In the genomic region with DNA sequence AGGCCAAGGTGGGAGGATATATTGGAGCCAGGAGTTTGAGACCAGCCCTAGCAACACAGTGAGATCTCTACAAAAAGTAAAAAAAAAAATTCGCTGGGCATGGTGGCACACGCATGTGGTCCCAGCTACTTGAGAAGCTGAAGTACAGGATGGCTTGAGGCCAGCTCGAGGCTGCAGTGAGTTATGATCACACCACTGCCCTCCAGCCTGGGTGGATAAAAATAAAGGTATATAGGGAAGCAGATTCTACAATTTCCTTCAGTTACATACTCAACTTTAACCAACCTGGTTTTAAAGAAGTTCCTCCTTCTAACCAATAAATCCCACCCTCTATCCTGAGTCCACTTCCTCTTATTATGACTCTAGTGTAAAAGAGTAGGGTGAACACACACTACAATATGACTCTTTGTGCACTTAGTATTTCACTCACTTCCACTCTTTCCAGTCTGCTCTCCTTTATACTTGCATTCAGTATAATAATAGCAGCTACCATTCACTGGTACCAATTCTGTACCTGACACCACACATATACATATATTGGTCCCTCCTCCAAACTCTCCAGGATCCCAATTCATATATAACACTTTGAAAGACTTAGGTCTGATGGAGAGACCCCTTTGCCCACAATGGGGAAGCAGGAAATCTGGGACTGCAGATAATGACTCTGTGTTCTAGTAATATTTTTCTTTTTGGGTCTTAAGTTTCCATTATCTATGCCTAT, we compare ENCODE assay signal across 11 cellular contexts. TPM values are rescaled to one million over a fixed set of nuclear protein-coding genes. Genes with fewer than 3 reads are reported as not detected.
A peak's percentile ranks its signal among the peaks of the same experiment; 100 is the strongest.
DNase-seq lines count a peak whose midpoint lies in the region; ATAC-seq and TF ChIP-seq lines count a peak whose summit lies in the region.
"Had no signal": no experiment of that assay in that cellular context is flagged by ENCODE, and none has a peak within 500 bp of the region (broad histone marks: within the 10 kb centered on the region; RNA-seq: fewer than 3 reads in every experiment).

No MANE protein-coding gene starts in this region.

- H4K20me1 ChIP-seq in DND-41 (ENCODE audit: insufficient read depth, low read length) (peaks cover 53% of the 10 kb centered on the region), Loucy (ENCODE audit: insufficient read depth, low read length, poor library complexity, severe bottlenecking) (peaks cover 45% of the 10 kb centered on the region), neural cell (ENCODE audit: insufficient read depth) (peaks cover 19% of the 10 kb centered on the region)

- no peak overlapping the region for H3K9ac ChIP-seq in DND-41 (ENCODE audit: low read depth, low read length)
- peak overlapping the region; percentile 93 for H3K9ac ChIP-seq in Loucy (ENCODE audit: low read depth, low read length, poor library complexity, severe bottlenecking)
- H3K9ac ChIP-seq in neural cell (ENCODE audit: low read length): no peak overlapping the region

- no peaks in the 10 kb centered on the region for H3K9me3 ChIP-seq in DND-41 (ENCODE audit: insufficient read depth, low read length, severe bottlenecking)
- H3K9me3 ChIP-seq in Loucy (ENCODE audit: insufficient read depth, low read depth, low read length): no peaks in the 10 kb centered on the region
- no peaks in the 10 kb centered on the region for H3K9me3 ChIP-seq in neural cell (ENCODE audit: low read length)
- no peaks in the 10 kb centered on the region for H3K9me3 ChIP-seq in MG63
- H3K9me3 ChIP-seq: psoas muscle had no signal

- H3F3A ChIP-seq in Loucy (ENCODE audit: low read depth) (no peaks in the 10 kb centered on the region), neural cell (ENCODE audit: insufficient read depth, low read length, poor library complexity, severe bottlenecking) (no peaks in the 10 kb centered on the region)

- H3K79me2 ChIP-seq in DND-41 (ENCODE audit: insufficient read depth, low read length) (peaks cover 72% of the 10 kb centered on the region), Loucy (ENCODE audit: insufficient read depth, low read length) (peaks cover 67% of the 10 kb centered on the region), neural cell (replicated peaks; ENCODE audit: insufficient read depth, low read length) (peaks cover 45% of the 10 kb centered on the region)

- H3K4me3 ChIP-seq in DND-41 (ENCODE audit: low read depth in 1 of 2, low read length in 2 of 2) (peak overlapping the region in 1 of 2 experiments; percentile 87; a peak in 1 of 4 replicates), Loucy (ENCODE audit: low read length, poor library complexity, severe bottlenecking) (peak overlapping the region; percentile 93), neural cell (ENCODE audit: low read length) (peak overlapping the region; percentile 90), MG63 (no peak overlapping the region)

- H3K27ac Mint-ChIP-seq in activated T-helper 17 cell treated with anti-CD3 and anti-CD28 coated beads, Interleukin-2, amount 50 U/mL, for 72 hours: no peak overlapping the region

- no peak for TF ChIP-seq CTCF in DND-41 (IDR thresholded peaks at IDR 0.05; ENCODE audit: borderline replicate concordance, extremely low read depth, low read length, poor library complexity, severe bottlenecking)
- TF ChIP-seq CTCF in Loucy (conservative IDR thresholded peaks at IDR 0.05; ENCODE audit: low read length): no peak
- TF ChIP-seq CTCF in neural cell (IDR thresholded peaks at IDR 0.05; ENCODE audit: poor library complexity, severe bottlenecking): no peak

- ATAC-seq in DND-41 (ENCODE audit: insufficient read depth, low read depth): no peak
- ATAC-seq in activated T-helper 17 cell treated with anti-CD3 and anti-CD28 coated beads, Interleukin-2, amount 50 U/mL, for 72 hours (replicated peaks): no peak
- no peak for ATAC-seq in GM18502 (IDR thresholded peaks at IDR 0.05; ENCODE audit: poor library complexity, unreplicated experiment)
- ATAC-seq: psoas muscle had no signal

- H3K4me2 ChIP-seq in DND-41 (ENCODE audit: insufficient read depth, low read length) (peak overlapping the region; percentile 93; the same call in 1 of the 2 replicates), Loucy (ENCODE audit: low read depth, low read length, poor library complexity, severe bottlenecking) (peak overlapping the region; percentile 91), neural cell (ENCODE audit: low read length) (peak overlapping the region; percentile 93)

- no peaks in the 10 kb centered on the region for H3K9me2 ChIP-seq in Loucy (replicated peaks; ENCODE audit: low read depth, low read length)
- H3K9me2 ChIP-seq in neural cell (ENCODE audit: insufficient read depth, low read length): no peaks in the 10 kb centered on the region

- H3K36me3 Mint-ChIP-seq in activated T-helper 17 cell treated with anti-CD3 and anti-CD28 coated beads, Interleukin-2, amount 50 U/mL, for 72 hours (ENCODE audit: low read depth): peaks cover 60% of the 10 kb centered on the region

- H3K36me3 ChIP-seq in DND-41 (ENCODE audit: insufficient read depth, low read length) (peaks cover 33% of the 10 kb centered on the region), Loucy (ENCODE audit: insufficient read depth, low read length) (no peaks in the 10 kb centered on the region), neural cell (ENCODE audit: insufficient read depth, low read length) (peaks cover 12% of the 10 kb centered on the region), MG63 (peaks cover 51% of the 10 kb centered on the region)

- TF ChIP-seq EP300 in neural cell (conservative IDR thresholded peaks at IDR 0.05; ENCODE audit: poor library complexity, severe bottlenecking): no peak

- H3K27me3 ChIP-seq in DND-41 (ENCODE audit: insufficient read depth, low read length, poor library complexity) (no peaks in the 10 kb centered on the region), Loucy (ENCODE audit: insufficient read depth, low read length, poor library complexity, severe bottlenecking) (no peaks in the 10 kb centered on the region), neural cell (ENCODE audit: insufficient read depth, low read depth, low read length) (no peaks in the 10 kb centered on the region), MG63 (no peaks in the 10 kb centered on the region)

- H2AFZ ChIP-seq in DND-41 (ENCODE audit: low read depth, low read length) (no peak overlapping the region), Loucy (ENCODE audit: low read length) (no peak overlapping the region), neural cell (ENCODE audit: low read depth, low read length) (no peak overlapping the region)

- DNase-seq in DND-41: no peak
- DNase-seq in GM19240 (ENCODE audit: insufficient read length, low spot score): no peak
- DNase-seq in MG63: no peak
- DNase-seq in activated CD4-positive, CD25-positive, alpha-beta regulatory T cell treated with anti-CD3 and anti-CD28 coated beads, Interleukin-2, amount 50 U/mL, for 72 hours: no peak
- DNase-seq: NCI-H1092, psoas muscle had no signal

- H3K4me3 Mint-ChIP-seq in activated T-helper 17 cell treated with anti-CD3 and anti-CD28 coated beads, Interleukin-2, amount 50 U/mL, for 72 hours: peak overlapping the region; percentile 93

- no peak for TF ChIP-seq RAD21 in neural cell (conservative IDR thresholded peaks at IDR 0.05)

- H3K27ac ChIP-seq in DND-41 (ENCODE audit: low read length) (no peak overlapping the region), neural cell (ENCODE audit: low read length) (no peak overlapping the region)
- H3K27ac ChIP-seq: psoas muscle, RWPE1 had no signal

- no peaks in the 10 kb centered on the region for H3K9me3 Mint-ChIP-seq in activated T-helper 17 cell treated with anti-CD3 and anti-CD28 coated beads, Interleukin-2, amount 50 U/mL, for 72 hours

- peaks cover 41% of the 10 kb centered on the region for H3K4me1 Mint-ChIP-seq in activated T-helper 17 cell treated with anti-CD3 and anti-CD28 coated beads, Interleukin-2, amount 50 U/mL, for 72 hours

- no peaks in the 10 kb centered on the region for H3K27me3 Mint-ChIP-seq in activated T-helper 17 cell treated with anti-CD3 and anti-CD28 coated beads, Interleukin-2, amount 50 U/mL, for 72 hours

- peaks cover 33% of the 10 kb centered on the region for H3K4me1 ChIP-seq in DND-41 (ENCODE audit: insufficient read depth, low read length)
- peaks cover 38% of the 10 kb centered on the region for H3K4me1 ChIP-seq in Loucy (ENCODE audit: insufficient read depth, low read length, poor library complexity, severe bottlenecking)

TF ChIP-seq in neural cell, 6 proteins besides CTCF, POLR2A, EP300 and RAD21 (continues in another document):
- TF ChIP-seq POLR2AphosphoS5 (IDR thresholded peaks at IDR 0.05) (no peak), SMC3 (conservative IDR thresholded peaks at IDR 0.05; ENCODE audit: poor library complexity) (no peak), TAF1 (IDR thresholded peaks at IDR 0.05; ENCODE audit: low read depth) (no peak), MXI1 (conservative IDR thresholded peaks at IDR 0.05; ENCODE audit: poor library complexity, severe bottlenecking) (no peak), EZH2 (IDR thresholded peaks at IDR 0.05; ENCODE audit: borderline replicate concordance, insufficient read depth, low read length, poor library complexity, severe bottlenecking) (no peak)

RNA-seq across cellular contexts. Expression of gene ARF3, which starts 2.3 kb away (rescaled TPM):
- total RNA-seq in activated T-helper 17 cell treated with anti-CD3 and anti-CD28 coated beads, Interleukin-2, amount 50 U/mL, for 72 hours: 100 to 1,000 TPM in 1 of 2 donors, 10 to 100 TPM in 1; 84.1 to 128 TPM
- 114 TPM in 2 replicates for polyA plus RNA-seq in neural cell
- 94.0 and 108 TPM in 2 replicates for polyA minus RNA-seq in neural cell
- total RNA-seq in MG63 (2014; rRNA removed; shearing (Covaris generic); ENCODE audit: low replicate concordance): 77.7 and 79.1 TPM in 2 replicates

RNA-seq across cellular contexts. Expression of gene WNT10B, which starts 16.6 kb away (rescaled TPM):
- under 1 TPM; 0.22 to 0.29 TPM for total RNA-seq in activated T-helper 17 cell treated with anti-CD3 and anti-CD28 coated beads, Interleukin-2, amount 50 U/mL, for 72 hours
- 0.92 and 1.2 TPM in 2 replicates for polyA plus RNA-seq in neural cell
- 0.73 TPM in 1 of 2 replicates, not detected in the other for polyA minus RNA-seq in neural cell
- total RNA-seq in MG63 (2014; rRNA removed; shearing (Covaris generic); ENCODE audit: low replicate concordance): 2.7 and 3.6 TPM in 2 replicates

RNA-seq across cellular contexts. Expression of gene WNT1, which starts 23.2 kb away (rescaled TPM):
- not detected for total RNA-seq in activated T-helper 17 cell treated with anti-CD3 and anti-CD28 coated beads, Interleukin-2, amount 50 U/mL, for 72 hours
- polyA plus RNA-seq in neural cell: not detected in 2 replicates
- polyA minus RNA-seq in neural cell: not detected in 2 replicates
- not detected in 2 replicates for total RNA-seq in MG63 (2014; rRNA removed; shearing (Covaris generic); ENCODE audit: low replicate concordance)
- total RNA-seq: psoas muscle had no signal
- polyA plus RNA-seq: psoas muscle had no signal

RNA-seq across cellular contexts. Expression of gene FKBP11, which starts 29.6 kb away (rescaled TPM):
- 100 to 1,000 TPM in 1 of 2 donors, 10 to 100 TPM in 1; 55.0 to 100 TPM for total RNA-seq in activated T-helper 17 cell treated with anti-CD3 and anti-CD28 coated beads, Interleukin-2, amount 50 U/mL, for 72 hours
- 24.5 and 24.9 TPM in 2 replicates for polyA plus RNA-seq in neural cell
- polyA minus RNA-seq in neural cell: 20.1 and 23.6 TPM in 2 replicates
- total RNA-seq in MG63 (2014; rRNA removed; shearing (Covaris generic); ENCODE audit: low replicate concordance): 0.94 and 3.2 TPM in 2 replicates

RNA-seq across cellular contexts. Expression of gene DDN, which starts 44.2 kb away (rescaled TPM):
- 1 to 10 TPM in 1 of 2 donors, under 1 TPM in 1; 0.32 to 1.5 TPM for total RNA-seq in activated T-helper 17 cell treated with anti-CD3 and anti-CD28 coated beads, Interleukin-2, amount 50 U/mL, for 72 hours
- polyA plus RNA-seq in neural cell: 0.20 and 0.51 TPM in 2 replicates
- 0.24 and 0.93 TPM in 2 replicates for polyA minus RNA-seq in neural cell
- 0.13 TPM in 1 of 2 replicates, not detected in the other for total RNA-seq in MG63 (2014; rRNA removed; shearing (Covaris generic); ENCODE audit: low replicate concordance)
